26 cellular contexts compared by ENCODE assay signal in the genomic region with DNA sequence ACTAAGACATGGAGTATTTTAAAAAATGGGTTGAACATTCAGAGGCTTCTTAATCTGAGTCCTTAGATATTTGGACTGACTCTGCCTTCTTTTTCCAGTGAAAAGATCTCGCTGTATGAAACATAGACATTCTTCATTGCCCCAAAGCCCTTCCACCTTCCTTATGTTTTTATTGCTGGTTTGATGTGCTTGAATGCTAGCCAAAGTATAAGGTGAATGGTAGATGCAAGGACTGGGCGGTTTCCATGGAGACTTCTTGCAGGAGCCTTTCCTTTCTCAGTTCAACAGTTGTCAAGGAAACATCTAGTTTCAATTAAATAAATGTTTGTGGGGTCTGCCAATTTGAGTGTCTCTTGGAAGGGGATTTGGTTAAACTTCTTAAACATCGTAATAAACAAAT. TPM values are rescaled to one million over a fixed set of nuclear protein-coding genes. Genes with fewer than 3 reads are reported as not detected.
"Had no signal": no experiment of that assay in that cellular context is flagged by ENCODE, and none has a peak within 500 bp of the region (broad histone marks: within the 10 kb centered on the region; RNA-seq: fewer than 3 reads in every experiment).

No MANE protein-coding gene starts in this region.

- H3K4me3 ChIP-seq: ascending aorta, colonic mucosa, esophagus squamous epithelium, gastroesophageal sphincter had no signal

- H3K27me3 ChIP-seq: ascending aorta, brain microvascular endothelial cell, colonic mucosa, gastroesophageal sphincter had no signal

- H3K9me3 ChIP-seq: ascending aorta, colonic mucosa, esophagus squamous epithelium, gastroesophageal sphincter had no signal

- DNase-seq: activated CD4-positive, alpha-beta T cell treated with anti-CD3 and anti-CD28 coated beads for 36 hours; activated CD4-positive, alpha-beta T cell treated with anti-CD3 and anti-CD28 coated beads, Interleukin-2, amount 10 ng/mL, durations not matched to agents 7 days and 5 days; activated CD4-positive, alpha-beta T cell treated with anti-CD3 and anti-CD28 coated beads, Interleukin-2, amount 50 U/mL, for 48 hours; activated CD4-positive, CD25-positive, alpha-beta regulatory T cell; activated CD4-positive, CD25-positive, alpha-beta regulatory T cell treated with anti-CD3 and anti-CD28 coated beads, Interleukin-2, amount 50 U/mL, for 72 hours; activated CD8-positive, alpha-beta memory T cell treated with anti-CD3 and anti-CD28 coated beads for 24 hours; activated CD8-positive, alpha-beta T cell treated with anti-CD3 and anti-CD28 coated beads for 36 hours; activated effector memory CD4-positive, alpha-beta T cell treated with anti-CD3 and anti-CD28 coated beads, Interleukin-2, amount 50 U/mL, for 16 hours; activated naive CD4-positive, alpha-beta T cell treated with anti-CD3 and anti-CD28 coated beads for 36 hours; activated naive CD8-positive, alpha-beta T cell treated with anti-CD3 and anti-CD28 coated beads, Interleukin-2, amount 10 ng/mL, durations not matched to agents 7 days and 5 days; activated T-cell treated with anti-CD3 and anti-CD28 coated beads, Interleukin-2, amount 50 U/mL, for 48 hours; brain microvascular endothelial cell; effector CD8-positive, alpha-beta T cell; esophagus squamous epithelium; foreskin melanocyte; T-helper 1 cell; T-helper 17 cell; T1000 had no signal

- H3K27ac ChIP-seq: ascending aorta, brain microvascular endothelial cell, epithelial cell of prostate, esophagus squamous epithelium, gastroesophageal sphincter had no signal

- H3K36me3 Mint-ChIP-seq: activated naive CD4-positive, alpha-beta T cell treated with anti-CD3 and anti-CD28 coated beads, Interleukin-2, amount 50 U/mL, for 72 hours; activated naive CD8-positive, alpha-beta T cell treated with anti-CD3 and anti-CD28 coated beads, Interleukin-2, amount 10 ng/mL, durations not matched to agents 7 days and 5 days had no signal

- H3K4me1 Mint-ChIP-seq: activated CD4-positive, alpha-beta T cell treated with anti-CD3 and anti-CD28 coated beads for 36 hours; activated CD4-positive, alpha-beta T cell treated with anti-CD3 and anti-CD28 coated beads, Interleukin-2, amount 10 ng/mL, durations not matched to agents 7 days and 5 days; activated naive CD8-positive, alpha-beta T cell treated with anti-CD3 and anti-CD28 coated beads, Interleukin-2, amount 10 ng/mL, durations not matched to agents 7 days and 5 days had no signal

- H3K36me3 ChIP-seq: ascending aorta, brain microvascular endothelial cell, colonic mucosa, esophagus squamous epithelium, gastroesophageal sphincter had no signal

- H3K9me3 Mint-ChIP-seq: activated CD4-positive, alpha-beta T cell treated with anti-CD3 and anti-CD28 coated beads, Interleukin-2, amount 10 ng/mL, durations not matched to agents 7 days and 5 days; activated CD8-positive, alpha-beta T cell treated with anti-CD3 and anti-CD28 coated beads for 36 hours; activated naive CD4-positive, alpha-beta T cell treated with anti-CD3 and anti-CD28 coated beads for 36 hours; activated naive CD4-positive, alpha-beta T cell treated with anti-CD3 and anti-CD28 coated beads, Interleukin-2, amount 50 U/mL, for 72 hours; activated naive CD8-positive, alpha-beta T cell treated with anti-CD3 and anti-CD28 coated beads, Interleukin-2, amount 10 ng/mL, durations not matched to agents 7 days and 5 days; activated T-helper 1 cell treated with anti-CD3 and anti-CD28 coated beads, Interleukin-12 subunit alpha, Interleukin-12 subunit beta, Interleukin-2, Interleukin-4 antibody, amounts not matched to agents 30 ng/mL and 10 ng/mL and 1 ng/mL, durations not matched to agents 14 hours and 24 hours and 36 hours; activated T-helper 2 cell treated with anti-CD3 and anti-CD28 coated beads, Interferon-gamma antibody, Interleukin-2, Interleukin-4, amounts not matched to agents 10 μg/mL and 5 μg/mL and 100 μg/mL, durations not matched to agents 14 hours and 24 hours and 36 hours; T-helper 2 cell treated with Interferon-gamma antibody and Interleukin-4, amounts not matched to agents 5 μg/mL and 100 μg/mL, for 36 hours had no signal

- H3K4me3 Mint-ChIP-seq: activated CD4-positive, alpha-beta T cell treated with anti-CD3 and anti-CD28 coated beads for 36 hours; activated CD4-positive, alpha-beta T cell treated with anti-CD3 and anti-CD28 coated beads, Interleukin-2, amount 10 ng/mL, durations not matched to agents 7 days and 5 days; activated CD8-positive, alpha-beta T cell treated with anti-CD3 and anti-CD28 coated beads for 36 hours; activated naive CD4-positive, alpha-beta T cell treated with anti-CD3 and anti-CD28 coated beads for 36 hours; activated naive CD8-positive, alpha-beta T cell treated with anti-CD3 and anti-CD28 coated beads, Interleukin-2, amount 10 ng/mL, durations not matched to agents 7 days and 5 days; activated T-helper 1 cell treated with anti-CD3 and anti-CD28 coated beads, Interleukin-12 subunit alpha, Interleukin-12 subunit beta, Interleukin-2, Interleukin-4 antibody, amounts not matched to agents 30 ng/mL and 10 ng/mL and 1 ng/mL, durations not matched to agents 14 hours and 24 hours and 36 hours; T-helper 17 cell; T-helper 2 cell treated with Interferon-gamma antibody and Interleukin-4, amounts not matched to agents 5 μg/mL and 100 μg/mL, for 36 hours had no signal

- ATAC-seq: activated CD4-positive, alpha-beta T cell treated with anti-CD3 and anti-CD28 coated beads for 36 hours; activated CD8-positive, alpha-beta T cell treated with anti-CD3 and anti-CD28 coated beads for 36 hours; activated naive CD4-positive, alpha-beta T cell treated with anti-CD3 and anti-CD28 coated beads, Interleukin-2, amount 50 U/mL, for 72 hours; gastroesophageal sphincter; T-helper 17 cell had no signal

- H3K27ac Mint-ChIP-seq: activated CD4-positive, alpha-beta T cell treated with anti-CD3 and anti-CD28 coated beads for 36 hours; activated CD4-positive, alpha-beta T cell treated with anti-CD3 and anti-CD28 coated beads, Interleukin-2, amount 10 ng/mL, durations not matched to agents 7 days and 5 days; activated CD8-positive, alpha-beta T cell treated with anti-CD3 and anti-CD28 coated beads for 36 hours; activated naive CD4-positive, alpha-beta T cell treated with anti-CD3 and anti-CD28 coated beads for 36 hours; activated naive CD4-positive, alpha-beta T cell treated with anti-CD3 and anti-CD28 coated beads, Interleukin-2, amount 50 U/mL, for 72 hours; activated naive CD8-positive, alpha-beta T cell treated with anti-CD3 and anti-CD28 coated beads, Interleukin-2, amount 10 ng/mL, durations not matched to agents 7 days and 5 days; activated T-helper 1 cell treated with anti-CD3 and anti-CD28 coated beads, Interleukin-12 subunit alpha, Interleukin-12 subunit beta, Interleukin-2, Interleukin-4 antibody, amounts not matched to agents 30 ng/mL and 10 ng/mL and 1 ng/mL, durations not matched to agents 14 hours and 24 hours and 36 hours; activated T-helper 2 cell treated with anti-CD3 and anti-CD28 coated beads, Interferon-gamma antibody, Interleukin-2, Interleukin-4, amounts not matched to agents 10 μg/mL and 5 μg/mL and 100 μg/mL, durations not matched to agents 14 hours and 24 hours and 36 hours; T-helper 17 cell; T-helper 2 cell treated with Interferon-gamma antibody and Interleukin-4, amounts not matched to agents 5 μg/mL and 100 μg/mL, for 36 hours had no signal

- H3K4me1 ChIP-seq: ascending aorta, colonic mucosa, esophagus squamous epithelium, gastroesophageal sphincter had no signal

- H3K27me3 Mint-ChIP-seq: activated CD4-positive, alpha-beta T cell treated with anti-CD3 and anti-CD28 coated beads for 36 hours; activated CD4-positive, alpha-beta T cell treated with anti-CD3 and anti-CD28 coated beads, Interleukin-2, amount 10 ng/mL, durations not matched to agents 7 days and 5 days; activated CD8-positive, alpha-beta T cell treated with anti-CD3 and anti-CD28 coated beads for 36 hours; T-helper 17 cell had no signal

RNA-seq across cellular contexts. Expression of a gene that starts 46.0 kb away (rescaled TPM):
- total RNA-seq: activated CD4-positive, alpha-beta T cell treated with anti-CD3 and anti-CD28 coated beads for 36 hours; activated CD4-positive, alpha-beta T cell treated with anti-CD3 and anti-CD28 coated beads, Interleukin-2, amount 10 ng/mL, durations not matched to agents 7 days and 5 days; activated CD8-positive, alpha-beta T cell treated with anti-CD3 and anti-CD28 coated beads for 36 hours; activated naive CD4-positive, alpha-beta T cell treated with anti-CD3 and anti-CD28 coated beads for 36 hours; activated T-helper 1 cell treated with anti-CD3 and anti-CD28 coated beads, Interleukin-12 subunit alpha, Interleukin-12 subunit beta, Interleukin-2, Interleukin-4 antibody, amounts not matched to agents 30 ng/mL and 10 ng/mL and 1 ng/mL, durations not matched to agents 14 hours and 24 hours and 36 hours had no signal
